21 cellular contexts compared by ENCODE assay signal in genomic region chr3:114632757-114633424, GRCh38.
DNase-seq lines count a peak whose midpoint lies in the region; ATAC-seq lines count a peak whose summit lies in the region.
"Had no signal": no experiment of that assay in that cellular context is flagged by ENCODE, and none has a peak within 500 bp of the region (broad histone marks: within the 10 kb centered on the region; RNA-seq: fewer than 3 reads in every experiment).

No MANE protein-coding gene starts in this region.

- intact Hi-C loops in activated CD4-positive, alpha-beta memory T cell treated with anti-CD3 and anti-CD28 coated beads for 36 hours (cut with micrococcal nuclease): loop anchor here (1.0 to 5.0 kb wide), 3 partner anchors 43 to 215 kb away; no protein-coding TSS in a partner anchor

- CTCF ChIA-PET in activated CD4-positive, alpha-beta memory T cell treated with anti-CD3 and anti-CD28 coated beads for 36 hours (lab: Charles Lee): no interaction called here
- CTCF ChIA-PET in activated CD4-positive, alpha-beta memory T cell treated with anti-CD3 and anti-CD28 coated beads, Interleukin-2, amount 10 ng/mL, durations not matched to agents 7 days and 5 days (lab: Charles Lee): no interaction called here

- no peak overlapping the region for H3K4me3 Mint-ChIP-seq in activated CD4-positive, alpha-beta memory T cell treated with anti-CD3 and anti-CD28 coated beads for 36 hours
- no peak overlapping the region for H3K4me3 Mint-ChIP-seq in activated CD4-positive, alpha-beta memory T cell treated with anti-CD3 and anti-CD28 coated beads, Interleukin-2, amount 10 ng/mL, durations not matched to agents 7 days and 5 days
- H3K4me3 Mint-ChIP-seq in activated T-cell treated with anti-CD3 and anti-CD28 coated beads, Interleukin-2, amount 50 U/mL, for 4 hours: no peak overlapping the region
- H3K4me3 Mint-ChIP-seq: brain; IgD-negative memory B cell; mesothelial cell of epicardium; naive thymus-derived CD4-positive, alpha-beta T cell had no signal

- peaks cover 23% of the 10 kb centered on the region for H3K9me3 Mint-ChIP-seq in activated CD4-positive, alpha-beta memory T cell treated with anti-CD3 and anti-CD28 coated beads for 36 hours
- H3K9me3 Mint-ChIP-seq in activated CD4-positive, alpha-beta memory T cell treated with anti-CD3 and anti-CD28 coated beads, Interleukin-2, amount 10 ng/mL, durations not matched to agents 7 days and 5 days: peaks cover 9% of the 10 kb centered on the region
- H3K9me3 Mint-ChIP-seq in activated T-cell treated with anti-CD3 and anti-CD28 coated beads, Interleukin-2, amount 50 U/mL, for 4 hours: peaks cover 22% of the 10 kb centered on the region

- peak; percentile 52 for DNase-seq in activated CD4-positive, alpha-beta memory T cell treated with anti-CD3 and anti-CD28 coated beads for 36 hours
- no peak for DNase-seq in activated CD4-positive, alpha-beta memory T cell treated with anti-CD3 and anti-CD28 coated beads, Interleukin-2, amount 10 ng/mL, durations not matched to agents 7 days and 5 days
- peak; percentile 5 for DNase-seq in DMS53 treated with DMSO at 0.1 percent for 48 hours (lab: John Stamatoyannopoulos, UW; ENCODE audit: unreplicated experiment)
- no peak for DNase-seq in activated T-cell treated with anti-CD3 and anti-CD28 coated beads, Interleukin-2, amount 50 U/mL, for 4 hours
- DNase-seq in stimulated activated CD4-positive, alpha-beta T cell treated with anti-CD3 and anti-CD28 coated beads, Interleukin-4, amount 100 ng/mL, for 24 hours: peak; percentile 18
- no peak for DNase-seq in OCI-M2 (lab: John Stamatoyannopoulos, UW; ENCODE audit: unreplicated experiment)
- DNase-seq: activated CD4-positive, alpha-beta T cell treated with anti-CD3 and anti-CD28 coated beads, Interleukin-2, amount 50 U/mL, for 1 hour; Caco-2; DND-41; GOT3; islet precursor cell; naive thymus-derived CD4-positive, alpha-beta T cell; NCI-H2107; NCI-H510A; occipital lobe; substantia nigra; T-helper 1 cell had no signal

- peak overlapping the region; percentile 64 for H3K27ac Mint-ChIP-seq in activated CD4-positive, alpha-beta memory T cell treated with anti-CD3 and anti-CD28 coated beads for 36 hours
- H3K27ac Mint-ChIP-seq in activated CD4-positive, alpha-beta memory T cell treated with anti-CD3 and anti-CD28 coated beads, Interleukin-2, amount 10 ng/mL, durations not matched to agents 7 days and 5 days: no peak overlapping the region
- H3K27ac Mint-ChIP-seq: mesothelial cell of epicardium; naive thymus-derived CD4-positive, alpha-beta T cell had no signal

- H3K4me1 Mint-ChIP-seq in activated CD4-positive, alpha-beta memory T cell treated with anti-CD3 and anti-CD28 coated beads for 36 hours (ENCODE audit: low read depth): peaks cover 10% of the 10 kb centered on the region
- no peaks in the 10 kb centered on the region for H3K4me1 Mint-ChIP-seq in activated CD4-positive, alpha-beta memory T cell treated with anti-CD3 and anti-CD28 coated beads, Interleukin-2, amount 10 ng/mL, durations not matched to agents 7 days and 5 days
- peaks cover 3% of the 10 kb centered on the region for H3K4me1 Mint-ChIP-seq in activated T-cell treated with anti-CD3 and anti-CD28 coated beads, Interleukin-2, amount 50 U/mL, for 4 hours (ENCODE audit: low read depth)
- H3K4me1 Mint-ChIP-seq: mesothelial cell of epicardium had no signal

- ATAC-seq in activated T-cell treated with anti-CD3 and anti-CD28 coated beads, Interleukin-2, amount 50 U/mL, for 4 hours: peak; percentile 88
- no peak for ATAC-seq in HG02571 (IDR thresholded peaks at IDR 0.05; ENCODE audit: unreplicated experiment)
- ATAC-seq: naive thymus-derived CD4-positive, alpha-beta T cell had no signal

- H3K36me3 Mint-ChIP-seq in activated CD4-positive, alpha-beta memory T cell treated with anti-CD3 and anti-CD28 coated beads for 36 hours: peaks cover 12% of the 10 kb centered on the region
- no peaks in the 10 kb centered on the region for H3K36me3 Mint-ChIP-seq in activated CD4-positive, alpha-beta memory T cell treated with anti-CD3 and anti-CD28 coated beads, Interleukin-2, amount 10 ng/mL, durations not matched to agents 7 days and 5 days (ENCODE audit: low read depth)
- H3K36me3 Mint-ChIP-seq in activated T-cell treated with anti-CD3 and anti-CD28 coated beads, Interleukin-2, amount 50 U/mL, for 4 hours (ENCODE audit: insufficient read depth): peaks cover 19% of the 10 kb centered on the region

- no peaks in the 10 kb centered on the region for H3K27me3 Mint-ChIP-seq in activated CD4-positive, alpha-beta memory T cell treated with anti-CD3 and anti-CD28 coated beads for 36 hours
- no peaks in the 10 kb centered on the region for H3K27me3 Mint-ChIP-seq in activated CD4-positive, alpha-beta memory T cell treated with anti-CD3 and anti-CD28 coated beads, Interleukin-2, amount 10 ng/mL, durations not matched to agents 7 days and 5 days
- H3K27me3 Mint-ChIP-seq in activated T-cell treated with anti-CD3 and anti-CD28 coated beads, Interleukin-2, amount 50 U/mL, for 4 hours (ENCODE audit: low read depth): no peaks in the 10 kb centered on the region
- H3K27me3 Mint-ChIP-seq: brain; IgD-negative memory B cell; naive thymus-derived CD4-positive, alpha-beta T cell had no signal

- POLR2A ChIA-PET in activated CD4-positive, alpha-beta memory T cell treated with anti-CD3 and anti-CD28 coated beads for 36 hours (lab: Charles Lee): interaction anchor here (0.7 kb wide), 1 partner anchor 42 kb away, joined by 3 read pairs; no protein-coding TSS in a partner anchor
- POLR2A ChIA-PET in activated CD4-positive, alpha-beta memory T cell treated with anti-CD3 and anti-CD28 coated beads, Interleukin-2, amount 10 ng/mL, durations not matched to agents 7 days and 5 days (lab: Charles Lee): no interaction called here

Comparison
In these comparisons a context has a peak if more than half of its experiments do, and no peak if none do; other contexts are left out.
1. DNase-seq: peak in activated CD4-positive, alpha-beta memory T cell treated with anti-CD3 and anti-CD28 coated beads for 36 hours (single experiment), DMS53 treated with DMSO at 0.1 percent for 48 hours (single experiment) and stimulated activated CD4-positive, alpha-beta T cell treated with anti-CD3 and anti-CD28 coated beads, Interleukin-4, amount 100 ng/mL, for 24 hours (single experiment); none in activated CD4-positive, alpha-beta memory T cell treated with anti-CD3 and anti-CD28 coated beads, Interleukin-2, amount 10 ng/mL, durations not matched to agents 7 days and 5 days (single experiment), activated T-cell treated with anti-CD3 and anti-CD28 coated beads, Interleukin-2, amount 50 U/mL, for 4 hours (single experiment) and OCI-M2 (single experiment).